Comparison of ENCODE assay signal across 14 cellular contexts in genomic region chr4:176443117-176443516, GRCh38.
A peak's percentile ranks its signal among the peaks of the same experiment; 100 is the strongest.
DNase-seq lines count a peak whose midpoint lies in the region; ATAC-seq and TF ChIP-seq lines count a peak whose summit lies in the region.
"Had no signal": no experiment of that assay in that cellular context is flagged by ENCODE, and none has a peak within 500 bp of the region (broad histone marks: within the 10 kb centered on the region; RNA-seq: fewer than 3 reads in every experiment).

No MANE protein-coding gene starts in this region.

- no peak overlapping the region for H3T11ph ChIP-seq in H9 (ENCODE audit: low read length)

- DNase-seq in AG08395 (ENCODE audit: low spot score) (peak; percentile 79), HT1080 (ENCODE audit: low read depth) (peak; percentile 92), amniotic stem cell (lab: John Stamatoyannopoulos, UW) (peak; percentile 43), iris pigment epithelial cell (ENCODE audit: low read depth) (peak; percentile 97), NCI-H1092 (lab: John Stamatoyannopoulos, UW) (no peak), H9 (no peak)
- DNase-seq in activated CD4-positive, alpha-beta memory T cell treated with anti-CD3 and anti-CD28 coated beads, Interleukin-2, amount 10 ng/mL, durations not matched to agents 7 days and 5 days: no peak
- DNase-seq: activated CD4-positive, CD25-positive, alpha-beta regulatory T cell treated with anti-CD3 and anti-CD28 coated beads, Interleukin-2, amount 50 U/mL, for 72 hours; esophagus squamous epithelium; islet precursor cell; NCI-H1436 had no signal

- H4K91ac ChIP-seq in H9 (ENCODE audit: insufficient read length, low read depth, low read length): no peak overlapping the region

- no peak overlapping the region for H4K5ac ChIP-seq in H9 (ENCODE audit: insufficient read length, low read depth, low read length)

- H3K36me3 Mint-ChIP-seq in activated CD4-positive, alpha-beta memory T cell treated with anti-CD3 and anti-CD28 coated beads, Interleukin-2, amount 10 ng/mL, durations not matched to agents 7 days and 5 days (ENCODE audit: low read depth): no peaks in the 10 kb centered on the region
- no peaks in the 10 kb centered on the region for H3K36me3 Mint-ChIP-seq in H9 (ENCODE audit: insufficient read depth in 1 of 3, low read depth in 3 of 3)

- H3K79me2 ChIP-seq in H9 (ENCODE audit: insufficient read depth, low read length): no peaks in the 10 kb centered on the region

- no peaks in the 10 kb centered on the region for H3K4me1 Mint-ChIP-seq in activated CD4-positive, alpha-beta memory T cell treated with anti-CD3 and anti-CD28 coated beads, Interleukin-2, amount 10 ng/mL, durations not matched to agents 7 days and 5 days
- H3K4me1 Mint-ChIP-seq in H9: no peaks in the 10 kb centered on the region
- H3K4me1 Mint-ChIP-seq: nephron had no signal

- CTCF ChIA-PET in activated CD4-positive, alpha-beta memory T cell treated with anti-CD3 and anti-CD28 coated beads, Interleukin-2, amount 10 ng/mL, durations not matched to agents 7 days and 5 days (lab: Charles Lee): no interaction called here

- H3K23ac ChIP-seq in H9 (ENCODE audit: insufficient read length, low read depth, low read length): no peak overlapping the region

- no peak overlapping the region for H3K56ac ChIP-seq in H9 (ENCODE audit: insufficient read length, low read depth, low read length)

- H4K20me1 ChIP-seq in H9 (ENCODE audit: control insufficient read depth, insufficient read depth, insufficient read length): no peaks in the 10 kb centered on the region
- H4K20me1 ChIP-seq: BLaER1 treated with 17β-estradiol and CSF1 and Interleukin-3, amounts not matched to agents 10 nM and 100 nM had no signal

- no peak overlapping the region for H2BK12ac ChIP-seq in H9 (ENCODE audit: insufficient read length, low read depth, low read length)

- no peaks in the 10 kb centered on the region for H3K9me3 ChIP-seq in H9 (ENCODE audit: control insufficient read depth, low read depth, low read length)
- H3K9me3 ChIP-seq: BLaER1 treated with 17β-estradiol and CSF1 and Interleukin-3, amounts not matched to agents 10 nM and 100 nM; esophagus squamous epithelium had no signal

- H3K4me2 ChIP-seq in H9 (ENCODE audit: insufficient read depth, insufficient read length, low read length): no peak overlapping the region
- H3K4me2 ChIP-seq: BLaER1 treated with 17β-estradiol and CSF1 and Interleukin-3, amounts not matched to agents 10 nM and 100 nM had no signal

- no peak for ATAC-seq in HG03039 (IDR thresholded peaks at IDR 0.05; ENCODE audit: unreplicated experiment)

- H3K27me3 ChIP-seq in H9 (ENCODE audit: insufficient read depth, low read length): no peaks in the 10 kb centered on the region
- H3K27me3 ChIP-seq: BLaER1 treated with 17β-estradiol and CSF1 and Interleukin-3, amounts not matched to agents 10 nM and 100 nM; esophagus squamous epithelium had no signal

- H2BK20ac ChIP-seq in H9 (ENCODE audit: low read depth, low read length, poor library complexity, severe bottlenecking): no peak overlapping the region

- H2AFZ ChIP-seq in H9 (ENCODE audit: low read length): no peak overlapping the region

- H3K4ac ChIP-seq in H9 (ENCODE audit: low read depth, low read length): no peak overlapping the region

- H3K4me3 Mint-ChIP-seq in activated CD4-positive, alpha-beta memory T cell treated with anti-CD3 and anti-CD28 coated beads, Interleukin-2, amount 10 ng/mL, durations not matched to agents 7 days and 5 days: no peak overlapping the region
- no peak overlapping the region for H3K4me3 Mint-ChIP-seq in H9
- H3K4me3 Mint-ChIP-seq: nephron had no signal

- H3K27me3 Mint-ChIP-seq in activated CD4-positive, alpha-beta memory T cell treated with anti-CD3 and anti-CD28 coated beads, Interleukin-2, amount 10 ng/mL, durations not matched to agents 7 days and 5 days: no peaks in the 10 kb centered on the region
- no peaks in the 10 kb centered on the region for H3K27me3 Mint-ChIP-seq in H9 (ENCODE audit: low read depth)

- no peak overlapping the region for H3K9ac ChIP-seq in H9 (ENCODE audit: extremely low read depth, insufficient read length, low read length)
- H3K9ac ChIP-seq: BLaER1 treated with 17β-estradiol and CSF1 and Interleukin-3, amounts not matched to agents 10 nM and 100 nM had no signal

- POLR2A ChIA-PET in activated CD4-positive, alpha-beta memory T cell treated with anti-CD3 and anti-CD28 coated beads, Interleukin-2, amount 10 ng/mL, durations not matched to agents 7 days and 5 days (lab: Charles Lee): no interaction called here

- no peak overlapping the region for H3K18ac ChIP-seq in H9 (ENCODE audit: insufficient read length, low read depth, low read length)

- H3K9me3 Mint-ChIP-seq in activated CD4-positive, alpha-beta memory T cell treated with anti-CD3 and anti-CD28 coated beads, Interleukin-2, amount 10 ng/mL, durations not matched to agents 7 days and 5 days: no peaks in the 10 kb centered on the region
- H3K9me3 Mint-ChIP-seq in H9: no peaks in the 10 kb centered on the region
- H3K9me3 Mint-ChIP-seq: nephron had no signal

- no peak for TF ChIP-seq CTCF in H9 (conservative IDR thresholded peaks at IDR 0.05)

- no peaks in the 10 kb centered on the region for H3K79me1 ChIP-seq in H9 (ENCODE audit: insufficient read depth, low read depth, low read length, poor library complexity, severe bottlenecking)

- H3K23me2 ChIP-seq in H9 (ENCODE audit: insufficient read length, low read depth, low read length, poor library complexity, severe bottlenecking): no peaks in the 10 kb centered on the region

- no peak overlapping the region for H2BK5ac ChIP-seq in H9 (ENCODE audit: insufficient read length, low read length)

- H4K8ac ChIP-seq in H9 (replicated peaks; ENCODE audit: insufficient read length, low read depth, low read length): no peak overlapping the region

- no peak overlapping the region for H3K27ac Mint-ChIP-seq in activated CD4-positive, alpha-beta memory T cell treated with anti-CD3 and anti-CD28 coated beads, Interleukin-2, amount 10 ng/mL, durations not matched to agents 7 days and 5 days
- no peak overlapping the region for H3K27ac Mint-ChIP-seq in H9
- H3K27ac Mint-ChIP-seq: nephron had no signal

- WGBS in H9 (ENCODE audit: extremely low coverage, insufficient read length, low lambda C conversion rate): no CpG with 5 or more reads among the region's 4 CpGs

- H2BK15ac ChIP-seq in H9 (ENCODE audit: low read depth, low read length): no peak overlapping the region

- no peak overlapping the region for H3K27ac ChIP-seq in H9 (ENCODE audit: insufficient read length, low read depth, low read length)
- H3K27ac ChIP-seq: BLaER1 treated with 17β-estradiol and CSF1 and Interleukin-3, amounts not matched to agents 10 nM and 100 nM; esophagus squamous epithelium had no signal

- no peaks in the 10 kb centered on the region for H3K4me1 ChIP-seq in H9 (ENCODE audit: insufficient read depth, low read length)
- H3K4me1 ChIP-seq: esophagus squamous epithelium had no signal

- no peak overlapping the region for H2AK5ac ChIP-seq in H9 (ENCODE audit: insufficient read length, low read length)

- H2BK120ac ChIP-seq in H9 (ENCODE audit: low read depth, low read length, poor library complexity, severe bottlenecking): no peak overlapping the region

- no peak overlapping the region for H3K14ac ChIP-seq in H9 (ENCODE audit: insufficient read depth, low read length)

Comparison
In these comparisons a context has a peak if more than half of its experiments do, and no peak if none do; other contexts are left out.
1. DNase-seq: peak in AG08395 (single experiment), HT1080 (single experiment), amniotic stem cell (single experiment) and iris pigment epithelial cell (single experiment); none in activated CD4-positive, alpha-beta memory T cell treated with anti-CD3 and anti-CD28 coated beads, Interleukin-2, amount 10 ng/mL, durations not matched to agents 7 days and 5 days (single experiment), NCI-H1092 (single experiment) and H9 (single experiment).